Comparison of ENCODE assay signal across 9 cellular contexts in genomic region chr10:117175215-117175900, GRCh38. TPM values are rescaled to one million over a fixed set of nuclear protein-coding genes. Genes with fewer than 3 reads are reported as not detected.
DNase-seq lines count a peak whose midpoint lies in the region; ATAC-seq and TF ChIP-seq lines count a peak whose summit lies in the region.
"Had no signal": no experiment of that assay in that cellular context is flagged by ENCODE, and none has a peak within 500 bp of the region (broad histone marks: within the 10 kb centered on the region; RNA-seq: fewer than 3 reads in every experiment).

No MANE protein-coding gene starts in this region.

- no peaks in the 10 kb centered on the region for H3K36me3 ChIP-seq in BE2C

- H3K27me3 Mint-ChIP-seq in natural killer cell treated with Interleukin-12 subunit alpha and Interleukin-12 subunit beta and Interleukin-15 and Interleukin-18, amount 100 ng/mL, for 72 hours = peaks cover 26 to 33% of the 10 kb centered on the region in 2 donors

- no peaks in the 10 kb centered on the region for H3K9me3 Mint-ChIP-seq in natural killer cell treated with Interleukin-12 subunit alpha and Interleukin-12 subunit beta and Interleukin-15 and Interleukin-18, amount 100 ng/mL, for 72 hours

- H3K4me3 Mint-ChIP-seq in natural killer cell treated with Interleukin-12 subunit alpha and Interleukin-12 subunit beta and Interleukin-15 and Interleukin-18, amount 100 ng/mL, for 72 hours = peak overlapping the region; percentile 90

- no peaks in the 10 kb centered on the region for H3K4me1 ChIP-seq in BE2C

- DNase-seq in BE2C (peak; percentile 25), epithelial cell of esophagus (ENCODE audit: low read depth) (peak; percentile 14), NCI-H510A treated with DMSO at 0.1 percent for 48 hours (lab: John Stamatoyannopoulos, UW) (no peak), GOT3 (lab: John Stamatoyannopoulos, UW) (no peak)
- DNase-seq in natural killer cell treated with Interleukin-12 subunit alpha and Interleukin-12 subunit beta and Interleukin-15 and Interleukin-18, amount 100 ng/mL, for 72 hours (ENCODE audit: low spot score) = no peak

- TF ChIP-seq CTCF in BE2C (IDR thresholded peaks at IDR 0.05; ENCODE audit: low read depth, low read length) (no peak), epithelial cell of esophagus (IDR thresholded peaks at IDR 0.05; ENCODE audit: insufficient read depth, low read depth, low read length, missing control alignments) (no peak)

- H3K4me3 ChIP-seq in BE2C (ENCODE audit: low read depth, low read length) (peak overlapping the region; percentile 57), epithelial cell of esophagus (ENCODE audit: low read length) (peak overlapping the region; percentile 41)

- no peak overlapping the region for H3K27ac Mint-ChIP-seq in natural killer cell treated with Interleukin-12 subunit alpha and Interleukin-12 subunit beta and Interleukin-15 and Interleukin-18, amount 100 ng/mL, for 72 hours

- no peaks in the 10 kb centered on the region for H3K9me3 ChIP-seq in BE2C

- H3K36me3 Mint-ChIP-seq in natural killer cell treated with Interleukin-12 subunit alpha and Interleukin-12 subunit beta and Interleukin-15 and Interleukin-18, amount 100 ng/mL, for 72 hours = no peaks in the 10 kb centered on the region

- H3K27me3 ChIP-seq in BE2C = peaks cover 44% of the 10 kb centered on the region

- peaks cover 17% of the 10 kb centered on the region in 2 donors for H3K4me1 Mint-ChIP-seq in natural killer cell treated with Interleukin-12 subunit alpha and Interleukin-12 subunit beta and Interleukin-15 and Interleukin-18, amount 100 ng/mL, for 72 hours (ENCODE audit: low read depth in 2 of 2)

- peak; percentile 22 for ATAC-seq in GM18858 (IDR thresholded peaks at IDR 0.05; ENCODE audit: unreplicated experiment)
- ATAC-seq in HG03039 (IDR thresholded peaks at IDR 0.05; ENCODE audit: unreplicated experiment) = peak; percentile 28
- peak; percentile 76 for ATAC-seq in SK-N-SH treated with all-trans-retinoic acid at 6 μM for 48 hours
- ATAC-seq in natural killer cell treated with Interleukin-12 subunit alpha and Interleukin-12 subunit beta and Interleukin-15 and Interleukin-18, amount 100 ng/mL, for 72 hours = peak; percentile 59 to 64

TF ChIP-seq in SK-N-SH treated with all-trans-retinoic acid at 6 μM for 48 hours, 23 proteins besides CTCF, POLR2A, EP300 and RAD21:
- TF ChIP-seq ESRRG (CRISPR knock-in tag; IDR thresholded peaks at IDR 0.05) (no peak), ZFP3 (CRISPR knock-in tag; IDR thresholded peaks at IDR 0.05) (no peak), ISL1 (CRISPR knock-in tag; IDR thresholded peaks at IDR 0.05) (no peak), TSHZ2 (CRISPR knock-in tag; IDR thresholded peaks at IDR 0.05) (no peak)

RNA-seq across cellular contexts. Expression of gene KCNK18, which starts 21.9 kb away (rescaled TPM):
- not detected for polyA plus RNA-seq in BE2C (2012; ENCODE audit: insufficient read depth, insufficient read length, low read depth)
- total RNA-seq in natural killer cell treated with Interleukin-12 subunit alpha and Interleukin-12 subunit beta and Interleukin-15 and Interleukin-18, amount 100 ng/mL, for 72 hours = not detected
- total RNA-seq: NCI-H460 had no signal

RNA-seq across cellular contexts. Expression of gene VAX1, which starts 37.3 kb away (rescaled TPM):
- not detected for polyA plus RNA-seq in BE2C (2012; ENCODE audit: insufficient read depth, insufficient read length, low read depth)
- total RNA-seq in natural killer cell treated with Interleukin-12 subunit alpha and Interleukin-12 subunit beta and Interleukin-15 and Interleukin-18, amount 100 ng/mL, for 72 hours = not detected

Comparison
In these comparisons a context has a peak if more than half of its experiments do, and no peak if none do; other contexts are left out.
1. DNase-seq: peak in BE2C (single experiment) and epithelial cell of esophagus (single experiment); none in natural killer cell treated with Interleukin-12 subunit alpha and Interleukin-12 subunit beta and Interleukin-15 and Interleukin-18, amount 100 ng/mL, for 72 hours (single experiment), NCI-H510A treated with DMSO at 0.1 percent for 48 hours (single experiment) and GOT3 (single experiment).
2. ATAC-seq: peak in every context shown above with its lines; median percentile 76 in SK-N-SH treated with all-trans-retinoic acid at 6 μM for 48 hours; 62 in natural killer cell treated with Interleukin-12 subunit alpha and Interleukin-12 subunit beta and Interleukin-15 and Interleukin-18, amount 100 ng/mL, for 72 hours; 28 in HG03039; 22 in GM18858.